8 cellular contexts compared by ENCODE assay signal in the genomic region with DNA sequence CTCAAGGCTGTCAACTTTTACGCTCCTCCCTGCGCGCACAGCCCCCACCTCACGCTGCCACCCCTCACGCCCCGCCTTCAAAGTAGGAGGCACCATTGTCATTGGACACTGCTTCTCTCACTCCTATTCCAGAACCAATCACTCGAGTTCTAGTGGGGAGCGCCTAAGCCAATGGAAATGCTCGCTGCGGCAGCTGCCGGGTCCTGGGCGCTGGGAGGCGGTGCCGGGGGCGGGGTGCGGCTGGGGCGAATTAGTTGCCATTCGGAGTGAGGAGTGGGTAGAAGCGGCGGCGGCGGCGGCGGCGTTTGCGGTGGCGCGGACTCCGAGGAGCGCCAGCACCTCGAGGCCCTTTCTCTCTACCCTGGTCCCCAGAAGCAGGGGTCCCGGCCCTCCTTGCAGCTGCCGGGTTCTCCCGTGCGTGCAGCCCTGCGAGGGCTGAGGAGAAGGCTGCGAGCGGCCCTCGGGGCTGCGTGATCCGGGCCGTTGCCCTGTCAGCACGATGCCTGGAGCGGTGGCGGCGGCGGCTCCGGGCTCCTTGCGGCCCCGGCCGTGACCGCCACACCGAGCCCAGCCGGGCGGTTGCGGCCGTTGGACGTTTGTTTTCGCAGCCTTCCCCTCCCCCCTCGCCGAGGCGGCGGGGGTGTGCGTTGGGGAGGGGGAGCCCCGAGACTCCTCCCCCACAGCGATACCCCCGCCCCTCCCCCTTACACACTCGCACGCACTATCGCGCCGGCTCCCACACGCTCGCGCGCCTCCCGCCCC. TPM values are rescaled to one million over a fixed set of nuclear protein-coding genes. Genes with fewer than 3 reads are reported as not detected.
DNase-seq lines count a peak whose midpoint lies in the region; FAIRE-seq and TF ChIP-seq lines count a peak whose summit lies in the region.

A gene (plus strand): TSS at position 253 of the 762 bp plus-strand sequence. CDS start 555 bp downstream, outside the sequence.

- H3K18ac ChIP-seq in neuronal stem cell (ENCODE audit: low read length) = peak within 1 kb of the TSS; percentile 99

- peaks cover 4% of the 10 kb centered on the region for H3K79me1 ChIP-seq in neuronal stem cell (ENCODE audit: low read depth, low read length)

- H3K36me3 ChIP-seq in neuronal stem cell (replicated peaks in 1 of 2; ENCODE audit: control insufficient read depth in 2 of 2, insufficient read depth in 2 of 2, low read length in 2 of 2) = no peaks in the 10 kb centered on the region

- peak within 1 kb of the TSS; percentile 97 for H3K27ac ChIP-seq in neuronal stem cell (replicated peaks; ENCODE audit: low read length)

- peak within 1 kb of the TSS; percentile 76 for H3K23ac ChIP-seq in neuronal stem cell (ENCODE audit: low read depth, low read length, poor library complexity)

- no peak within 1 kb of the TSS for H4K8ac ChIP-seq in neuronal stem cell (ENCODE audit: low read depth, low read length)

- H3K4ac ChIP-seq in neuronal stem cell (ENCODE audit: low read length) = no peak within 1 kb of the TSS

- no peak within 1 kb of the TSS for H4K91ac ChIP-seq in neuronal stem cell (ENCODE audit: low read depth, low read length, poor library complexity)

- POLR2A ChIA-PET in HEK293T (lab: Yijun Ruan, JAX) = interaction anchor here (0.8 to 1.2 kb wide), 3 partner anchors 8 to 328 kb away, joined by 3 to 4 read pairs (median 3); a partner anchor contains a TSS

- no peaks in the 10 kb centered on the region for H3K9me3 ChIP-seq in neuronal stem cell (replicated peaks in 1 of 2; ENCODE audit: control insufficient read depth in 2 of 2, insufficient read depth in 1 of 2, low read depth in 1 of 2, low read length in 2 of 2)

- H3K4me2 ChIP-seq in neuronal stem cell (ENCODE audit: insufficient read depth, low read length, poor library complexity, severe bottlenecking) = peak within 1 kb of the TSS; percentile 98

- DNase-seq in GF-D8 (lab: John Stamatoyannopoulos, UW) (peak; percentile 92), HEK293T (ENCODE audit: extremely low spot score) (peak; percentile 90), MV-4-11 (lab: John Stamatoyannopoulos, UW) (peak; percentile 95), SK-MEL-5 (ENCODE audit: low read depth, low spot score) (peak; percentile 99), frontal cortex (ENCODE audit: low spot score in 2 of 2) (peak; percentile 92 to 93), neuronal stem cell (ENCODE audit: low spot score) (peak; percentile 95)
- DNase-seq in activated naive CD4-positive, alpha-beta T cell treated with Interleukin-2 at 50 U/mL for 16 hours = peak; percentile 98

- peaks cover 0 to 21% of the 10 kb centered on the region in 2 donors for H3K4me1 ChIP-seq in neuronal stem cell (ENCODE audit: control insufficient read depth in 2 of 2, insufficient read depth in 1 of 2, low read depth in 1 of 2, low read length in 2 of 2)

- peak within 1 kb of the TSS; percentile 99 for H3K9ac ChIP-seq in neuronal stem cell (ENCODE audit: low read depth, low read length, poor library complexity)

- peak within 1 kb of the TSS; percentile 94 for H3K14ac ChIP-seq in neuronal stem cell (ENCODE audit: low read length)

- no CpG with 5 or more reads among the region's 77 CpGs for WGBS in neuronal stem cell (ENCODE audit: extremely low coverage in 2 of 2, insufficient read length in 2 of 2, insufficient replicate concordance in 1 of 2), 2 donors

- TF ChIP-seq CTCF in subcutaneous adipose tissue (IDR thresholded peaks at IDR 0.05; ENCODE audit: low read depth) = no peak

- CTCF ChIA-PET in HEK293T (lab: Yijun Ruan, JAX) = no interaction called here

- in situ Hi-C loops in SK-MEL-5 (cut with HindIII; ENCODE audit: low pct_unique_long_range_greater_than_20kb, low sequenced_read_pairs) = no loop called here

- FAIRE-seq in frontal cortex (lab: Jason Lieb, UNC) = peak; percentile 70

- no peak within 1 kb of the TSS for H2BK120ac ChIP-seq in neuronal stem cell (ENCODE audit: low read depth, low read length)

- H2AFZ ChIP-seq in neuronal stem cell (ENCODE audit: low read length) = peak within 1 kb of the TSS; percentile 94

- H3K4me3 ChIP-seq in neuronal stem cell (ENCODE audit: low read length in 2 of 2) = peak within 1 kb of the TSS; percentile 88 to 91

- peak within 1 kb of the TSS; percentile 100 for H2AK5ac ChIP-seq in neuronal stem cell (ENCODE audit: low read depth, low read length)

- peak within 1 kb of the TSS; percentile 90 for H2BK15ac ChIP-seq in neuronal stem cell (ENCODE audit: low read length)

- peak within 1 kb of the TSS; percentile 98 for H2BK5ac ChIP-seq in neuronal stem cell (ENCODE audit: low read length)

- peak within 1 kb of the TSS; percentile 66 for H2BK12ac ChIP-seq in neuronal stem cell (ENCODE audit: low read length)

- H3K27me3 ChIP-seq in neuronal stem cell (ENCODE audit: control insufficient read depth in 3 of 3, insufficient read depth in 3 of 3, low read depth in 1 of 3, low read length in 3 of 3) = no peaks in the 10 kb centered on the region

TF ChIP-seq in HEK293T, 16 proteins besides CTCF, POLR2A, EP300 and RAD21:
- TF ChIP-seq, protein P1, sequence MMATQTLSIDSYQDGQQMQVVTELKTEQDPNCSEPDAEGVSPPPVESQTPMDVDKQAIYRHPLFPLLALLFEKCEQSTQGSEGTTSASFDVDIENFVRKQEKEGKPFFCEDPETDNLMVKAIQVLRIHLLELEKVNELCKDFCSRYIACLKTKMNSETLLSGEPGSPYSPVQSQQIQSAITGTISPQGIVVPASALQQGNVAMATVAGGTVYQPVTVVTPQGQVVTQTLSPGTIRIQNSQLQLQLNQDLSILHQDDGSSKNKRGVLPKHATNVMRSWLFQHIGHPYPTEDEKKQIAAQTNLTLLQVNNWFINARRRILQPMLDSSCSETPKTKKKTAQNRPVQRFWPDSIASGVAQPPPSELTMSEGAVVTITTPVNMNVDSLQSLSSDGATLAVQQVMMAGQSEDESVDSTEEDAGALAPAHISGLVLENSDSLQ (IDR thresholded peaks at IDR 0.05) = peak; percentile 99
- TF ChIP-seq FOXK2 (IDR thresholded peaks at IDR 0.05) = no peak

RNA-seq across cellular contexts. Expression of the gene that starts here (rescaled TPM):
- total RNA-seq in SK-MEL-5 (2014; rRNA removed; shearing (Covaris generic)) = 3.2 and 3.9 TPM in 2 replicates
- 4.8 and 13.1 TPM in 2 replicates for polyA plus RNA-seq in SK-MEL-5 (2015; cell fraction: cytosol; rRNA removed)
- 13.1 and 19.6 TPM in 2 replicates for polyA plus RNA-seq in SK-MEL-5 (2015; cell fraction: nucleus; rRNA removed)
- total RNA-seq in frontal cortex (34.6 TPM), subcutaneous adipose tissue (10 to 100 TPM; 15.6 to 24.0 (median 21.7) TPM)
- 56.0 TPM for polyA plus RNA-seq in neuronal stem cell (2013, experiment 1 of 2)
- 57.5 TPM for polyA plus RNA-seq in neuronal stem cell (2013, experiment 2 of 2)

Comparison
In these comparisons a context has a peak if more than half of its experiments do, and no peak if none do; other contexts are left out.
1. Peak in every context shown above with its lines: DNase-seq, H3K4me3 ChIP-seq and H3K27ac ChIP-seq.